In the genomic region with DNA sequence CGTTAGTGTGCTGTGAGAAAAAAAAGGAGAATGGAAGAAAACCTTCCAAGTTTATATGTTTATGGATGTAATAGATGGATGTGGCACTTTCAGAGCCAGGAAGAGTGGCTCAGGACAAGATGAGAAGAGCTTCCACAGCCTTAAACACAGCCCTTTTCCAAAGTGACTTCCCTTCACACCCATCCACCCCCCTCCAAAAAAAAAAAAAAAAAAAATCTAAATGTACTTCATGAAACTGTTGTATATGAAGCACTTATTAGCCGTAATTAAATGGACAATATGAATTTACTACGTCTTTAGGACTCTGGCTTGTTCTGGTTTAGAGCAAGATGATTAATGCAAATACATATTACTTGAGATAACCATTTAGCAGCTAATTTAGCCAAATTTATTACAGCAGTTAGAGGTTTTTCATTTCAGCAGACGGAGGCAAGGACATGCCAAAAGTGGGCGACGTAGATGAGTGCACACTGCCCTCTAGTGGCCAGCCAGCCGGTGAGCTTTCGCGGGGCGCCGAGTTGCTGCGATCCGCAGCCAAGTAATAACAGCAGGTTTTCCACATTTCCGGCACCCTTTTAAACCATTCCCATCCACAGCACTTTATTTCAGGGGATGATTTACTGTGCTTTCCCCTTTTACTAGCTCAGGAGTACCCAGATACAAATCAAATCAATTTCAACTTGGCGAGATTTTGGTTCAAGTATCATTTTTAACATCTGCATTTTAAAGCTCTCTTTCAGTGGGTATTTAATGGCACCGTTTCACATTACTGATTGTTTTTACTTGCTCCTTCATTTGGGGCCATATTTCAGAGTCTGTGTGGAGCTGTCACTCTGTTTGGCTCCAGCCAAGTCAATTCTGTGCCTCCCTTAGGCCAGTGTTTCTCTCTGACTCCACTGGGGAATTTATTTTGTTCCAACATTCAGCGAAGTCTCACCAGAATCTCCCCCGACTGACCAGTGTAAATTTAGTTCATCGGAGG, we compare ENCODE assay signal across 8 cellular contexts.
DNase-seq lines count a peak whose midpoint lies in the region; ATAC-seq and TF ChIP-seq lines count a peak whose summit lies in the region.

No MANE protein-coding gene starts in this region.

- no peaks in the 10 kb centered on the region for H3K36me3 ChIP-seq in NT2/D1 (ENCODE audit: insufficient read depth, insufficient read length, low read length)

- H3K4me3 ChIP-seq in NT2/D1 (ENCODE audit: insufficient read length, low read depth) (no peak overlapping the region), epithelial cell of esophagus (ENCODE audit: low read length) (no peak overlapping the region)

- TF ChIP-seq CTCF in epithelial cell of esophagus (IDR thresholded peaks at IDR 0.05; ENCODE audit: insufficient read depth, low read depth, low read length, missing control alignments) = peak; percentile 94

- H3K9me3 ChIP-seq in NT2/D1 (ENCODE audit: insufficient read depth, low read length) = no peaks in the 10 kb centered on the region; the same call in 1 of the 2 replicates

- peak; percentile 60 for ATAC-seq in GM18909 (IDR thresholded peaks at IDR 0.05; ENCODE audit: poor library complexity, unreplicated experiment)

- DNase-seq in AG08396 (ENCODE audit: low spot score) (peak; percentile 86), HT-29 (ENCODE audit: low spot score) (peak; percentile 62), NT2/D1 (ENCODE audit: low read depth, low spot score) (peak; percentile 61), activated T-cell treated with anti-CD3 and anti-CD28 coated beads for 1 hour (ENCODE audit: low read depth) (peak; percentile 48), epithelial cell of esophagus (ENCODE audit: low read depth) (peak; percentile 75), mucosa of gallbladder (ENCODE audit: low spot score) (peak; percentile 72)
- peak; percentile 62 for DNase-seq in stimulated activated CD8-positive, alpha-beta memory T cell treated with anti-CD3 and anti-CD28 coated beads, Interleukin-4, amount 100 ng/mL, for 24 hours (ENCODE audit: low read depth)

- no peaks in the 10 kb centered on the region for H3K4me1 ChIP-seq in NT2/D1 (ENCODE audit: insufficient read depth, insufficient read length)

- peaks cover 10% of the 10 kb centered on the region for H3K27me3 ChIP-seq in NT2/D1 (ENCODE audit: insufficient read depth, insufficient read length)

- no peak overlapping the region for H3K9ac ChIP-seq in NT2/D1 (ENCODE audit: insufficient read length, low read depth)
